In genomic region chr2:46825231-46825957, GRCh38 we compare ENCODE assay signal across 1 cellular context.
TF ChIP-seq lines count a peak whose summit lies in the region.

No MANE protein-coding gene starts in this region.

TF ChIP-seq in IMR-90, 13 proteins besides CTCF, POLR2A, EP300 and RAD21:
- TF ChIP-seq MXI1 (IDR thresholded peaks at IDR 0.05; ENCODE audit: borderline replicate concordance, low read depth, low read length) (no peak), NFE2L2 (IDR thresholded peaks at IDR 0.05; ENCODE audit: low read depth, low read length) (no peak), USF2 (IDR thresholded peaks at IDR 0.05; ENCODE audit: low read depth, low read length) (no peak), FOS (IDR thresholded peaks at IDR 0.05; ENCODE audit: low read depth, low read length) (no peak), CEBPB (IDR thresholded peaks at IDR 0.05; ENCODE audit: low read depth, low read length) (no peak), MAFK (IDR thresholded peaks at IDR 0.05; ENCODE audit: low read depth, low read length) (no peak), ELK1 (IDR thresholded peaks at IDR 0.05; ENCODE audit: borderline replicate concordance, low read depth, low read length) (no peak)
TF ChIP-seq in IMR-90: peak in this region for 0.
